ENCODE assay signal across 15 cellular contexts in genomic region chr7:41733063-41733398, GRCh38. TPM values are rescaled to one million over a fixed set of nuclear protein-coding genes. Genes with fewer than 3 reads are reported as not detected.
DNase-seq lines count a peak whose midpoint lies in the region; ATAC-seq, FAIRE-seq and TF ChIP-seq lines count a peak whose summit lies in the region.
"Had no signal": no experiment of that assay in that cellular context is flagged by ENCODE, and none has a peak within 500 bp of the region (broad histone marks: within the 10 kb centered on the region; RNA-seq: fewer than 3 reads in every experiment).

No MANE protein-coding gene starts in this region.

- TF ChIP-seq RAD21 in IMR-90 (IDR thresholded peaks at IDR 0.05; ENCODE audit: low read length), result no peak

- H4K91ac ChIP-seq in IMR-90 (ENCODE audit: insufficient read depth, low read depth, low read length), result 0 out of 2 replicates have a peak overlapping the region, but pooled peaks have one; percentile 37

- H3K4ac ChIP-seq in IMR-90 (ENCODE audit: low read depth, low read length), result peak overlapping the region; percentile 71; the same call in 1 of the 2 replicates

- H3K56ac ChIP-seq in IMR-90 (ENCODE audit: extremely low read depth, insufficient read depth, low read length), result no peak overlapping the region

- no peaks in the 10 kb centered on the region; a peak in 1 of 4 replicates for H3K79me1 ChIP-seq in IMR-90 (ENCODE audit: low read depth in 1 of 2, low read length in 2 of 2)

- dilution Hi-C loops in IMR-90 (cut with HindIII; ENCODE audit: low sequenced_read_pairs, unreplicated experiment), result no loop called here

- H2AK5ac ChIP-seq in IMR-90 (ENCODE audit: low read depth, low read length), result no peak overlapping the region

- DNase-seq in ELR (ENCODE audit: low read depth), result peak; percentile 50
- peak; percentile 47 for DNase-seq in IMR-90
- peak; percentile 37 for DNase-seq in bronchial epithelial cell (ENCODE audit: low read depth)
- DNase-seq in non-pigmented ciliary epithelial cell (ENCODE audit: low read depth), result peak; percentile 51
- DNase-seq in left ventricle myocardium superior, result no peak
- no peak for DNase-seq in thyroid gland
- DNase-seq in inferior parietal cortex (ENCODE audit: extremely low spot score), result no peak
- DNase-seq: activated B cell treated with CpG ODN at 0.5 μM for 24 hours; activated naive CD4-positive, alpha-beta T cell treated with anti-CD3 and anti-CD28 coated beads for 36 hours; DMS53; esophagus squamous epithelium; MG63; NCI-H2029 treated with DMSO at 0.1 percent for 48 hours; NCI-H69 had no signal

- no peak overlapping the region for H4K5ac ChIP-seq in IMR-90 (ENCODE audit: low read depth, low read length)

- peak overlapping the region; percentile 9; the same call in 2 of the 3 replicates for H2BK15ac ChIP-seq in IMR-90 (ENCODE audit: low read depth, low read length)

- peaks cover 7% of the 10 kb centered on the region for H3K9me1 ChIP-seq in IMR-90 (ENCODE audit: insufficient read depth, low read length)

- 0 out of 2 replicates have a peak overlapping the region, but pooled peaks have one; percentile 17 for H3K18ac ChIP-seq in IMR-90 (ENCODE audit: low read depth, low read length)

- H3K36me3 ChIP-seq in IMR-90 (ENCODE audit: control insufficient read depth, insufficient read depth, low read length), result no peaks in the 10 kb centered on the region
- no peaks in the 10 kb centered on the region for H3K36me3 ChIP-seq in bronchial epithelial cell (ENCODE audit: control insufficient read depth, insufficient read depth, low read length)
- H3K36me3 ChIP-seq in thyroid gland, result no peaks in the 10 kb centered on the region
- H3K36me3 ChIP-seq: esophagus squamous epithelium, MG63 had no signal

- no peak for TF ChIP-seq POLR2A in IMR-90 (IDR thresholded peaks at IDR 0.05; ENCODE audit: low read depth, low read length)
- no peak for TF ChIP-seq POLR2A in thyroid gland (IDR thresholded peaks at IDR 0.05)

- in situ Hi-C loops in IMR-90 (cut with MboI; ENCODE audit: low sequenced_read_pairs), result no loop called here

- TF ChIP-seq CTCF in IMR-90 (conservative IDR thresholded peaks at IDR 0.05; ENCODE audit: low read depth, low read length), result no peak
- no peak for TF ChIP-seq CTCF in bronchial epithelial cell (IDR thresholded peaks at IDR 0.05; ENCODE audit: insufficient read depth, low read length, severe bottlenecking)
- TF ChIP-seq CTCF in thyroid gland (IDR thresholded peaks at IDR 0.05), result no peak

- peaks cover under 1% of the 10 kb centered on the region; the same call in 1 of the 2 replicates for H3K9me3 ChIP-seq in IMR-90 (ENCODE audit: control insufficient read depth, insufficient read depth, low read length)
- no peaks in the 10 kb centered on the region for H3K9me3 ChIP-seq in thyroid gland
- H3K9me3 ChIP-seq: esophagus squamous epithelium, MG63 had no signal

- no peak overlapping the region for H3K27ac ChIP-seq in IMR-90 (ENCODE audit: insufficient read depth, low read length)
- no peak overlapping the region for H3K27ac ChIP-seq in thyroid gland
- H3K27ac ChIP-seq: esophagus squamous epithelium, RWPE1 had no signal

- H4K8ac ChIP-seq in IMR-90 (ENCODE audit: low read depth in 2 of 2, low read length in 2 of 2), result no peak overlapping the region

- POLR2A ChIA-PET in IMR-90 (lab: Charles Lee; ENCODE audit: unreplicated experiment), result no interaction called here

- WGBS in IMR-90 (ENCODE audit: extremely low coverage in 2 of 2, insufficient read length in 1 of 2), 2 experiments, result no CpG with 5 or more reads among the region's 2 CpGs
- 60 to 73% methylated on average over 2 of the region's 2 CpGs for WGBS in thyroid gland, 2 donors

- no peak overlapping the region for H3K9ac ChIP-seq in IMR-90 (ENCODE audit: low read depth, low read length)

- H2BK5ac ChIP-seq in IMR-90 (ENCODE audit: low read depth, low read length, poor library complexity, severe bottlenecking), result no peak overlapping the region

- H3K4me1 ChIP-seq in IMR-90 (ENCODE audit: control insufficient read depth, insufficient read depth, low read length) (peaks cover 2% of the 10 kb centered on the region), thyroid gland (no peaks in the 10 kb centered on the region)
- H3K4me1 ChIP-seq: esophagus squamous epithelium had no signal

- 0 out of 2 replicates have a peak overlapping the region, but pooled peaks have one; percentile 65 for H2BK20ac ChIP-seq in IMR-90 (ENCODE audit: low read depth, low read length)

- H3K23ac ChIP-seq in IMR-90 (ENCODE audit: low read depth, low read length), result no peak overlapping the region

- H3K27me3 ChIP-seq in IMR-90 (ENCODE audit: control insufficient read depth, insufficient read depth, low read length), result no peaks in the 10 kb centered on the region
- H3K27me3 ChIP-seq in bronchial epithelial cell (ENCODE audit: control insufficient read depth, insufficient read depth, low read length), result no peaks in the 10 kb centered on the region
- H3K27me3 ChIP-seq in thyroid gland, result no peaks in the 10 kb centered on the region
- H3K27me3 ChIP-seq: esophagus squamous epithelium, MG63 had no signal

- no peak overlapping the region for H2AFZ ChIP-seq in IMR-90 (replicated peaks; ENCODE audit: low read length, poor library complexity)

- CTCF ChIA-PET in IMR-90 (lab: Yijun Ruan, JAX), result interaction anchor here (0.6 to 1.3 kb wide), 3 partner anchors 15 to 1500 kb away, joined by 4 to 5 read pairs (median 4); no protein-coding TSS in a partner anchor

- no TSS peak for BruUV-seq in IMR-90 (replicated peaks; lab: Mats Ljungman, UMichigan)

- ATAC-seq in IMR-90 (ENCODE audit: low read depth) (peak; percentile 37; the same call in 1 of the 2 replicates), left ventricle myocardium superior (no peak)

- intact Hi-C loops in IMR-90 (cut with micrococcal nuclease) (loop anchor here (10.0 kb wide), 1 partner anchor 1498 kb away; no protein-coding TSS in a partner anchor), left ventricle myocardium superior (cut with micrococcal nuclease) (no loop called here), thyroid gland (cut with DNase I) (no loop called here)

- H3K4me3 ChIP-seq in IMR-90 (ENCODE audit: insufficient read depth, low read depth, low read length) (no peak overlapping the region), bronchial epithelial cell (ENCODE audit: low read depth, low read length) (no peak overlapping the region), thyroid gland (replicated peaks in 1 of 3) (no peak overlapping the region)
- H3K4me3 ChIP-seq: esophagus squamous epithelium, MG63 had no signal

- H3K4me2 ChIP-seq in IMR-90 (ENCODE audit: low read depth, low read length), result no peak overlapping the region

- H2AK9ac ChIP-seq in IMR-90 (replicated peaks; ENCODE audit: low read depth, low read length, poor library complexity), result no peak overlapping the region

- H3K14ac ChIP-seq in IMR-90 (replicated peaks; ENCODE audit: low read depth, low read length), result no peak overlapping the region

- H2BK120ac ChIP-seq in IMR-90 (ENCODE audit: low read depth, low read length), result peak overlapping the region; percentile 50; the same call in 1 of the 2 replicates

- H4K20me1 ChIP-seq in IMR-90 (ENCODE audit: insufficient read depth, low read length), result no peaks in the 10 kb centered on the region

- no peak for FAIRE-seq in bronchial epithelial cell (lab: Jason Lieb, UNC)

TF ChIP-seq in IMR-90, 13 proteins besides CTCF, POLR2A, EP300 and RAD21:
- TF ChIP-seq MXI1 (IDR thresholded peaks at IDR 0.05; ENCODE audit: borderline replicate concordance, low read depth, low read length) (no peak), RCOR1 (IDR thresholded peaks at IDR 0.05; ENCODE audit: insufficient replicate concordance, low read length) (no peak), CHD1 (IDR thresholded peaks at IDR 0.05; ENCODE audit: low read depth, low read length) (no peak), USF2 (IDR thresholded peaks at IDR 0.05; ENCODE audit: low read depth, low read length) (no peak), MAZ (IDR thresholded peaks at IDR 0.05; ENCODE audit: borderline replicate concordance, low read depth, low read length) (no peak), RFX5 (IDR thresholded peaks at IDR 0.05; ENCODE audit: low read depth, low read length) (no peak), CEBPB (IDR thresholded peaks at IDR 0.05; ENCODE audit: low read depth, low read length) (no peak), NFE2L2 (IDR thresholded peaks at IDR 0.05; ENCODE audit: low read depth, low read length) (no peak), SMC3 (IDR thresholded peaks at IDR 0.05; ENCODE audit: low read depth, low read length) (no peak), BHLHE40 (IDR thresholded peaks at IDR 0.05; ENCODE audit: low read depth, low read length) (no peak), ELK1 (IDR thresholded peaks at IDR 0.05; ENCODE audit: borderline replicate concordance, low read depth, low read length) (no peak), MAFK (IDR thresholded peaks at IDR 0.05; ENCODE audit: low read depth, low read length) (no peak), FOS (IDR thresholded peaks at IDR 0.05; ENCODE audit: low read depth, low read length) (no peak)

RNA-seq across cellular contexts. Expression of gene INHBA, which starts 30.1 kb away (rescaled TPM):
- total RNA-seq in IMR-90 (2012; rRNA removed) (112 and 133 TPM in 2 replicates), bronchial epithelial cell (1.3 and 5.0 TPM in 2 replicates), left ventricle myocardium superior (1.5 TPM), thyroid gland (1 to 10 TPM; 1.3 to 3.0 (median 1.5) TPM)
- polyA plus RNA-seq in IMR-90 (2012; rRNA removed), result 60.2 and 76.7 TPM in 2 replicates
- 47.7 and 58.4 TPM in 2 replicates for polyA plus RNA-seq in IMR-90 (2012; cell fraction: cytosol; rRNA removed)
- polyA plus RNA-seq in IMR-90 (2012; cell fraction: nucleus; rRNA removed; ENCODE audit: low replicate concordance), result 126 and 200 TPM in 2 replicates
- total RNA-seq: activated naive CD4-positive, alpha-beta T cell treated with anti-CD3 and anti-CD28 coated beads for 36 hours had no signal

Comparison
In these comparisons a context has a peak if more than half of its experiments do, and no peak if none do; other contexts are left out.
1. DNase-seq: peak in ELR (single experiment), IMR-90 (single experiment), bronchial epithelial cell (single experiment) and non-pigmented ciliary epithelial cell (single experiment); none in left ventricle myocardium superior (single experiment), thyroid gland (0 of 2) and inferior parietal cortex (single experiment).
2. RNA of gene INHBA, which starts 30.1 kb away (total RNA-seq): 112 to 133 TPM in IMR-90; 1.3 to 5.0 TPM in bronchial epithelial cell, 1.3 to 3.0 TPM in thyroid gland and 1.5 TPM in left ventricle myocardium superior (single experiment); every median in the first group is over 10 times any median in the second.